24 cellular contexts compared by ENCODE assay signal in genomic region chr15:79094611-79095021, GRCh38. TPM values are rescaled to one million over a fixed set of nuclear protein-coding genes. Genes with fewer than 3 reads are reported as not detected.
"Had no signal": no experiment of that assay in that cellular context is flagged by ENCODE, and none has a peak within 500 bp of the region (broad histone marks: within the 10 kb centered on the region; RNA-seq: fewer than 3 reads in every experiment).

No MANE protein-coding gene starts in this region.

- DNase-seq: activated CD4-positive, alpha-beta T cell treated with anti-CD3 and anti-CD28 coated beads, Interleukin-2, amount 10 ng/mL, durations not matched to agents 7 days and 5 days; activated CD4-positive, CD25-positive, alpha-beta regulatory T cell treated with anti-CD3 and anti-CD28 coated beads, Interleukin-2, amount 50 U/mL, for 72 hours; activated CD8-positive, alpha-beta T cell treated with anti-CD3 and anti-CD28 coated beads for 36 hours; activated naive CD4-positive, alpha-beta T cell treated with anti-CD3 and anti-CD28 coated beads for 36 hours; activated naive CD8-positive, alpha-beta T cell treated with anti-CD3 and anti-CD28 coated beads, Interleukin-2, amount 10 ng/mL, durations not matched to agents 7 days and 5 days; activated T-cell treated with anti-CD3 and anti-CD28 coated beads, Interleukin-2, amount 50 U/mL, for 4 hours; amniotic stem cell; colonic mucosa; foreskin fibroblast; left ventricle myocardium superior; mammary epithelial cell; right lobe of liver; SK-N-SH; small intestine; stimulated activated CD4-positive, alpha-beta T cell treated with anti-CD3 and anti-CD28 coated beads, Interleukin-2, amount 100 ng/mL, for 24 hours; transverse colon had no signal

- H3K9me3 Mint-ChIP-seq: activated CD4-positive, alpha-beta T cell treated with anti-CD3 and anti-CD28 coated beads, Interleukin-2, amount 10 ng/mL, durations not matched to agents 7 days and 5 days; activated CD8-positive, alpha-beta T cell treated with anti-CD3 and anti-CD28 coated beads for 36 hours; activated naive CD4-positive, alpha-beta T cell treated with anti-CD3 and anti-CD28 coated beads for 36 hours; activated T-cell treated with anti-CD3 and anti-CD28 coated beads, Interleukin-2, amount 50 U/mL, for 4 hours; activated T-helper 2 cell treated with anti-CD3 and anti-CD28 coated beads, Interferon-gamma antibody, Interleukin-2, Interleukin-4, amounts not matched to agents 10 μg/mL and 5 μg/mL and 100 μg/mL, durations not matched to agents 14 hours and 24 hours and 36 hours had no signal

- H3K4me3 ChIP-seq: breast epithelium, colonic mucosa, right lobe of liver, transverse colon had no signal

- H3K4me2 ChIP-seq: SK-N-SH had no signal

- H3K4me1 ChIP-seq: colonic mucosa had no signal

- H3K36me3 ChIP-seq: breast epithelium, colonic mucosa, right lobe of liver, transverse colon had no signal

- H3K36me3 Mint-ChIP-seq: activated naive CD8-positive, alpha-beta T cell treated with anti-CD3 and anti-CD28 coated beads, Interleukin-2, amount 10 ng/mL, durations not matched to agents 7 days and 5 days; stimulated activated memory B cell treated with anti-CD40 and anti-IgM and Interleukin-4, amounts not matched to agents 10 μg/mL and 1 μg/mL and 100 μg/mL, for 72 hours had no signal

- H3K4me1 Mint-ChIP-seq: activated CD4-positive, alpha-beta T cell treated with anti-CD3 and anti-CD28 coated beads, Interleukin-2, amount 10 ng/mL, durations not matched to agents 7 days and 5 days had no signal

- H3K9ac ChIP-seq: SK-N-SH had no signal

- H3K27ac Mint-ChIP-seq: activated CD4-positive, alpha-beta T cell treated with anti-CD3 and anti-CD28 coated beads, Interleukin-2, amount 10 ng/mL, durations not matched to agents 7 days and 5 days; activated CD8-positive, alpha-beta T cell treated with anti-CD3 and anti-CD28 coated beads for 36 hours; activated naive CD4-positive, alpha-beta T cell treated with anti-CD3 and anti-CD28 coated beads for 36 hours; activated naive CD8-positive, alpha-beta T cell treated with anti-CD3 and anti-CD28 coated beads, Interleukin-2, amount 10 ng/mL, durations not matched to agents 7 days and 5 days; activated T-helper 2 cell treated with anti-CD3 and anti-CD28 coated beads, Interferon-gamma antibody, Interleukin-2, Interleukin-4, amounts not matched to agents 10 μg/mL and 5 μg/mL and 100 μg/mL, durations not matched to agents 14 hours and 24 hours and 36 hours; natural killer cell treated with Interleukin-12 subunit alpha and Interleukin-12 subunit beta and Interleukin-15 and Interleukin-18, amount 100 ng/mL, for 72 hours; stimulated activated memory B cell treated with anti-CD40 and anti-IgM and Interleukin-4, amounts not matched to agents 10 μg/mL and 1 μg/mL and 100 μg/mL, for 72 hours had no signal

- H3K4me3 Mint-ChIP-seq: activated CD4-positive, alpha-beta T cell treated with anti-CD3 and anti-CD28 coated beads, Interleukin-2, amount 10 ng/mL, durations not matched to agents 7 days and 5 days; activated CD8-positive, alpha-beta T cell treated with anti-CD3 and anti-CD28 coated beads for 36 hours; activated naive CD4-positive, alpha-beta T cell treated with anti-CD3 and anti-CD28 coated beads for 36 hours; activated naive CD8-positive, alpha-beta T cell treated with anti-CD3 and anti-CD28 coated beads, Interleukin-2, amount 10 ng/mL, durations not matched to agents 7 days and 5 days; activated T-cell treated with anti-CD3 and anti-CD28 coated beads, Interleukin-2, amount 50 U/mL, for 4 hours; natural killer cell treated with Interleukin-12 subunit alpha and Interleukin-12 subunit beta and Interleukin-15 and Interleukin-18, amount 100 ng/mL, for 72 hours; stimulated activated memory B cell treated with anti-CD40 and anti-IgM and Interleukin-4, amounts not matched to agents 10 μg/mL and 1 μg/mL and 100 μg/mL, for 72 hours had no signal

- H3K9me3 ChIP-seq: breast epithelium, colonic mucosa, right lobe of liver, SK-N-SH, transverse colon had no signal

- H3K27ac ChIP-seq: breast epithelium, colonic mucosa, epithelial cell of prostate, right lobe of liver, transverse colon, VCaP had no signal

RNA-seq across cellular contexts. Expression of gene RASGRF1, which starts 4.0 kb away (rescaled TPM):
- total RNA-seq: activated CD4-positive, alpha-beta T cell treated with anti-CD3 and anti-CD28 coated beads, Interleukin-2, amount 10 ng/mL, durations not matched to agents 7 days and 5 days; activated CD8-positive, alpha-beta T cell treated with anti-CD3 and anti-CD28 coated beads for 36 hours; activated naive CD4-positive, alpha-beta T cell treated with anti-CD3 and anti-CD28 coated beads for 36 hours; activated naive CD8-positive, alpha-beta T cell treated with anti-CD3 and anti-CD28 coated beads, Interleukin-2, amount 10 ng/mL, durations not matched to agents 7 days and 5 days; activated T-helper 2 cell treated with anti-CD3 and anti-CD28 coated beads, Interferon-gamma antibody, Interleukin-2, Interleukin-4, amounts not matched to agents 10 μg/mL and 5 μg/mL and 100 μg/mL, durations not matched to agents 14 hours and 24 hours and 36 hours; fibroblast of lung; left ventricle myocardium superior; T-helper 2 cell treated with Interferon-gamma antibody and Interleukin-4, amounts not matched to agents 100 ng/mL and 5 ng/mL, for 36 hours had no signal
